In the genomic region with DNA sequence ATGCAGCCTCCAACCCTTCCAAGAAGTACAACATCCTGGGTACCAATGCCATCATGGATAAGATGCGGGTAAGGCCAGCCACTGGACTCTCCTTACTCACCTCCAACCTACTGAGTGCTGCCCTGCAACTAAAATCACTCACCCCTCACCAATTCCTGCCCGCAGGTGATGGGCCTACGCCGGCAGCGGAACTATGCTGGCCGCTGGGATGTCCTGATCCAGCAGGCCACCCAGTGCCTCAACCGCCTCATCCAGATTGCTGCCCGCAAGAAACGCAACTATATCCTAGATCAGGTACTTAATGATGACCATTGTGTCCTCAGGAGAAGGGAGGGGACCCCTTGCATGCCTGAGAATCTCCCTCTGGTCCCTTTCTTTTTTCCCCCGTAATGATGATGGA, we compare ENCODE assay signal across 28 cellular contexts. TPM values are rescaled to one million over a fixed set of nuclear protein-coding genes. Genes with fewer than 3 reads are reported as not detected.
DNase-seq lines count a peak whose midpoint lies in the region; ATAC-seq and TF ChIP-seq lines count a peak whose summit lies in the region.
"Had no signal": no experiment of that assay in that cellular context is flagged by ENCODE, and none has a peak within 500 bp of the region (broad histone marks: within the 10 kb centered on the region; RNA-seq: fewer than 3 reads in every experiment).

No MANE protein-coding gene starts in this region.

- DNase-seq in cardiac muscle cell (ENCODE audit: low read depth in 1 of 2, low spot score in 1 of 2), result no peak
- no peak for DNase-seq in heart left ventricle
- DNase-seq in T-helper 17 cell, result no peak
- no peak for DNase-seq in naive thymus-derived CD4-positive, alpha-beta T cell
- DNase-seq in upper lobe of left lung, result peak in 1 of 2 donors; percentile 54
- DNase-seq in activated CD4-positive, alpha-beta T cell treated with anti-CD3 and anti-CD28 coated beads, Interleukin-2, amount 50 U/mL, for 48 hours, result no peak
- DNase-seq in retina, result no peak
- no peak for DNase-seq in hypothalamus (lab: John Stamatoyannopoulos, UW)
- DNase-seq: activated CD4-positive, CD25-positive, alpha-beta regulatory T cell treated with anti-CD3 and anti-CD28 coated beads, Interleukin-2, amount 50 U/mL, for 72 hours; activated CD8-positive, alpha-beta T cell treated with anti-CD3 and anti-CD28 coated beads for 36 hours; activated gamma-delta T cell; activated naive CD8-positive, alpha-beta T cell treated with anti-CD3 and anti-CD28 coated beads for 36 hours; AML-193; anterior cingulate cortex; DMS53; HCEC 1CT; NCI-H1436; NCI-H226; NCI-H526 treated with DMSO at 0.1 percent for 48 hours; nucleus accumbens; PC-9; Right ventricle myocardium superior; stimulated activated CD4-positive, alpha-beta T cell treated with anti-CD3 and anti-CD28 coated beads, Interleukin-15, amount 100 ng/mL, for 24 hours; stimulated activated CD4-positive, alpha-beta T cell treated with anti-CD3 and anti-CD28 coated beads, Interleukin-4, amount 100 ng/mL, for 4 hours had no signal

- no peak for ATAC-seq in heart left ventricle
- ATAC-seq in T-helper 17 cell, result no peak
- ATAC-seq in naive thymus-derived CD4-positive, alpha-beta T cell, result no peak
- no peak for ATAC-seq in upper lobe of left lung (ENCODE audit: low FRiP score in 2 of 2)
- ATAC-seq: activated CD8-positive, alpha-beta T cell treated with anti-CD3 and anti-CD28 coated beads for 36 hours; HepG2; SK-N-SH treated with all-trans-retinoic acid at 6 μM for 48 hours had no signal

- H3K4me1 Mint-ChIP-seq in T-helper 17 cell, result peaks cover 39% of the 10 kb centered on the region
- H3K4me1 Mint-ChIP-seq in naive thymus-derived CD4-positive, alpha-beta T cell, result peaks cover 30 to 56% (median 49%) of the 10 kb centered on the region in 7 donors

- H3K4me3 ChIP-seq in cardiac muscle cell (no peak overlapping the region), heart left ventricle (no peak overlapping the region), upper lobe of left lung (no peak overlapping the region)
- H3K4me3 ChIP-seq in naive thymus-derived CD4-positive, alpha-beta T cell (ENCODE audit: low read length), result no peak overlapping the region
- H3K4me3 ChIP-seq: breast epithelium, PC-9 had no signal

- WGBS in heart left ventricle, 4 donors, result 93 to 97% (median 95%) methylated on average over 10 of the region's 10 CpGs
- WGBS in upper lobe of left lung, 2 donors, result 90 to 92% methylated on average over 9 to 10 of the region's 10 CpGs

- CTCF ChIA-PET in naive thymus-derived CD4-positive, alpha-beta T cell (lab: Charles Lee), result interaction anchor here (0.7 to 1.2 kb wide), 2 partner anchors 11 to 1043 kb away, joined by 3 read pairs; no protein-coding TSS in a partner anchor

- TF ChIP-seq EP300 in upper lobe of left lung (IDR thresholded peaks at IDR 0.05), result no peak

- intact Hi-C loops in heart left ventricle (cut with DNase I), result no loop called here
- intact Hi-C loops in naive thymus-derived CD4-positive, alpha-beta T cell (cut with micrococcal nuclease), result no loop called here

- TF ChIP-seq POLR2A in heart left ventricle (IDR thresholded peaks at IDR 0.05), result no peak
- no peak for TF ChIP-seq POLR2A in upper lobe of left lung (IDR thresholded peaks at IDR 0.05)

- H3K4me3 Mint-ChIP-seq in T-helper 17 cell, result no peak overlapping the region
- H3K4me3 Mint-ChIP-seq in naive thymus-derived CD4-positive, alpha-beta T cell, result no peak overlapping the region
- H3K4me3 Mint-ChIP-seq: activated CD8-positive, alpha-beta T cell treated with anti-CD3 and anti-CD28 coated beads for 36 hours; activated naive CD8-positive, alpha-beta T cell treated with anti-CD3 and anti-CD28 coated beads for 36 hours; T-helper 2 cell treated with Interferon-gamma antibody and Interleukin-4, amounts not matched to agents 5 μg/mL and 100 μg/mL, for 36 hours had no signal

- H3K4me1 ChIP-seq in cardiac muscle cell (ENCODE audit: low read depth) (peaks cover 41% of the 10 kb centered on the region), heart left ventricle (peaks cover 4 to 36% (median 28%) of the 10 kb centered on the region in 12 donors), upper lobe of left lung (peaks cover 32 to 52% (median 41%) of the 10 kb centered on the region in 4 donors)
- peaks cover 29 to 34% of the 10 kb centered on the region in 2 donors for H3K4me1 ChIP-seq in naive thymus-derived CD4-positive, alpha-beta T cell (ENCODE audit: control insufficient read depth in 2 of 2, insufficient read depth in 2 of 2, low read length in 2 of 2)

- H3K36me3 ChIP-seq in cardiac muscle cell, result peaks cover 64% of the 10 kb centered on the region
- peaks cover 7 to 98% (median 84%) of the 10 kb centered on the region in 9 donors for H3K36me3 ChIP-seq in heart left ventricle
- H3K36me3 ChIP-seq in naive thymus-derived CD4-positive, alpha-beta T cell (ENCODE audit: control insufficient read depth in 2 of 3, insufficient read depth in 3 of 3, low read length in 3 of 3), result peaks cover 48 to 96% (median 58%) of the 10 kb centered on the region in 3 experiments
- H3K36me3 ChIP-seq in upper lobe of left lung, result peaks cover 48 to 100% (median 71%) of the 10 kb centered on the region in 4 donors

- H3K9me3 ChIP-seq in cardiac muscle cell (ENCODE audit: low read depth), result no peaks in the 10 kb centered on the region
- no peaks in the 10 kb centered on the region for H3K9me3 ChIP-seq in heart left ventricle
- H3K9me3 ChIP-seq in T-helper 17 cell (ENCODE audit: control insufficient read depth, low read length, poor library complexity, severe bottlenecking), result no peaks in the 10 kb centered on the region
- no peaks in the 10 kb centered on the region for H3K9me3 ChIP-seq in naive thymus-derived CD4-positive, alpha-beta T cell (ENCODE audit: control insufficient read depth in 2 of 3, low read length in 3 of 3)
- no peaks in the 10 kb centered on the region for H3K9me3 ChIP-seq in upper lobe of left lung
- H3K9me3 ChIP-seq: breast epithelium had no signal

- TF ChIP-seq CTCF in cardiac muscle cell (IDR thresholded peaks at IDR 0.05; ENCODE audit: low read depth, low read length) (no peak), heart left ventricle (IDR thresholded peaks at IDR 0.05) (no peak), upper lobe of left lung (IDR thresholded peaks at IDR 0.05) (no peak)

- H3K27ac ChIP-seq in cardiac muscle cell (peak overlapping the region; percentile 93), heart left ventricle (no peak overlapping the region), upper lobe of left lung (peak overlapping the region in 3 of 4 donors; percentile 8 to 79 (median 24))
- no peak overlapping the region for H3K27ac ChIP-seq in naive thymus-derived CD4-positive, alpha-beta T cell (ENCODE audit: low read depth, low read length)
- H3K27ac ChIP-seq: PC-9 had no signal

- H3K27me3 ChIP-seq in cardiac muscle cell (no peaks in the 10 kb centered on the region), heart left ventricle (no peaks in the 10 kb centered on the region), upper lobe of left lung (no peaks in the 10 kb centered on the region)
- H3K27me3 ChIP-seq in naive thymus-derived CD4-positive, alpha-beta T cell (ENCODE audit: control insufficient read depth in 2 of 2, insufficient read depth in 2 of 2, low read length in 2 of 2), result no peaks in the 10 kb centered on the region
- H3K27me3 ChIP-seq: breast epithelium had no signal

- H3K36me3 Mint-ChIP-seq in T-helper 17 cell (ENCODE audit: low read depth), result peaks cover 9% of the 10 kb centered on the region
- peaks cover 8 to 62% (median 41%) of the 10 kb centered on the region in 5 donors for H3K36me3 Mint-ChIP-seq in naive thymus-derived CD4-positive, alpha-beta T cell

- H3K27ac Mint-ChIP-seq in T-helper 17 cell, result peak overlapping the region; percentile 100
- H3K27ac Mint-ChIP-seq in naive thymus-derived CD4-positive, alpha-beta T cell, result peak overlapping the region in 6 of 9 donors; percentile 21 to 88 (median 50)
- H3K27ac Mint-ChIP-seq: activated CD8-positive, alpha-beta T cell treated with anti-CD3 and anti-CD28 coated beads for 36 hours; activated naive CD8-positive, alpha-beta T cell treated with anti-CD3 and anti-CD28 coated beads for 36 hours; T-helper 2 cell treated with Interferon-gamma antibody and Interleukin-4, amounts not matched to agents 5 μg/mL and 100 μg/mL, for 36 hours had no signal

- POLR2A ChIA-PET in naive thymus-derived CD4-positive, alpha-beta T cell (lab: Charles Lee), result interaction anchor here (0.8 to 2.7 kb wide), 5 partner anchors 10 to 30 kb away, joined by 5 to 16 read pairs (median 6); partner anchors contain the start of gene HNRNPUL1

- H3K9me3 Mint-ChIP-seq in naive thymus-derived CD4-positive, alpha-beta T cell, result peaks cover 0 to 2% (median 0%) of the 10 kb centered on the region in 11 donors
- H3K9me3 Mint-ChIP-seq: activated CD8-positive, alpha-beta T cell treated with anti-CD3 and anti-CD28 coated beads for 36 hours; activated naive CD8-positive, alpha-beta T cell treated with anti-CD3 and anti-CD28 coated beads for 36 hours; T-helper 2 cell treated with Interferon-gamma antibody and Interleukin-4, amounts not matched to agents 5 μg/mL and 100 μg/mL, for 36 hours had no signal

- H3K27me3 Mint-ChIP-seq in T-helper 17 cell, result no peaks in the 10 kb centered on the region
- H3K27me3 Mint-ChIP-seq in naive thymus-derived CD4-positive, alpha-beta T cell, result no peaks in the 10 kb centered on the region
- H3K27me3 Mint-ChIP-seq: activated CD8-positive, alpha-beta T cell treated with anti-CD3 and anti-CD28 coated beads for 36 hours; activated naive CD8-positive, alpha-beta T cell treated with anti-CD3 and anti-CD28 coated beads for 36 hours had no signal

RNA-seq across cellular contexts. Expression of gene CCDC97, which starts 15.6 kb away (rescaled TPM):
- total RNA-seq in cardiac muscle cell, result 24.6 and 25.2 TPM in 2 replicates
- 29.7 and 32.4 TPM in 2 replicates for polyA plus RNA-seq in cardiac muscle cell
- 10 to 100 TPM; 10.0 to 22.2 (median 14.2) TPM for total RNA-seq in heart left ventricle
- 10 to 100 TPM; 12.8 to 16.0 TPM for polyA plus RNA-seq in heart left ventricle
- total RNA-seq in T-helper 17 cell, result 10 to 100 TPM; 34.7 to 35.4 TPM
- total RNA-seq in naive thymus-derived CD4-positive, alpha-beta T cell, result 10 to 100 TPM; 35.9 to 56.5 (median 49.1) TPM
- polyA plus RNA-seq in naive thymus-derived CD4-positive, alpha-beta T cell, result 10 to 100 TPM; 22.3 to 27.6 TPM
- total RNA-seq in upper lobe of left lung, result 10 to 100 TPM; 22.0 to 36.7 (median 27.0) TPM

RNA-seq across cellular contexts. Expression of gene HNRNPUL1, which starts 30.2 kb away (rescaled TPM):
- total RNA-seq in cardiac muscle cell (159 and 195 TPM in 2 replicates), heart left ventricle (100 to 1,000 TPM in 7 of 9 donors, 10 to 100 TPM in 2; 88.7 to 138 (median 115) TPM), T-helper 17 cell (100 to 1,000 TPM; 316 to 329 TPM), upper lobe of left lung (100 to 1,000 TPM; 152 to 351 (median 211) TPM)
- polyA plus RNA-seq in cardiac muscle cell (148 and 216 TPM in 2 replicates), heart left ventricle (10 to 100 TPM; 64.2 to 91.0 TPM)
- 100 to 1,000 TPM; 253 to 319 (median 280) TPM for total RNA-seq in naive thymus-derived CD4-positive, alpha-beta T cell
- polyA plus RNA-seq in naive thymus-derived CD4-positive, alpha-beta T cell, result 10 to 100 TPM; 51.4 to 81.6 TPM

RNA-seq across cellular contexts. Expression of gene TGFB1, which starts 59.3 kb away (rescaled TPM):
- total RNA-seq in cardiac muscle cell (19.4 and 32.6 TPM in 2 replicates), heart left ventricle (10 to 100 TPM in 8 of 9 donors, 1 to 10 TPM in 1; 9.4 to 68.8 (median 13.9) TPM), T-helper 17 cell (100 to 1,000 TPM; 408 to 431 TPM), upper lobe of left lung (100 to 1,000 TPM in 2 of 6 donors, 10 to 100 TPM in 4; 28.5 to 138 (median 76.8) TPM)
- polyA plus RNA-seq in cardiac muscle cell (34.8 and 52.3 TPM in 2 replicates), heart left ventricle (10 to 100 TPM; 13.4 to 24.0 TPM)
- 100 to 1,000 TPM in 3 of 5 experiments, 10 to 100 TPM in 2; 91.2 to 322 (median 185) TPM for total RNA-seq in naive thymus-derived CD4-positive, alpha-beta T cell
- polyA plus RNA-seq in naive thymus-derived CD4-positive, alpha-beta T cell, result 10 to 100 TPM; 31.4 to 62.3 TPM

Comparison
In these comparisons a context has a peak if more than half of its experiments do, and no peak if none do; other contexts are left out.
1. H3K27ac ChIP-seq: peak in cardiac muscle cell (single experiment) and upper lobe of left lung (3 of 4); none in heart left ventricle (0 of 12) and naive thymus-derived CD4-positive, alpha-beta T cell (single experiment).